ENCODE assay signal across 21 cellular contexts in genomic region chr15:27730878-27731277, GRCh38.
"Had no signal": no experiment of that assay in that cellular context is flagged by ENCODE, and none has a peak within 500 bp of the region (broad histone marks: within the 10 kb centered on the region; RNA-seq: fewer than 3 reads in every experiment).

No MANE protein-coding gene starts in this region.

- H3K27me3 Mint-ChIP-seq: activated B cell treated with CpG ODN at 0.5 μM for 24 hours; activated CD8-positive, alpha-beta T cell treated with anti-CD3 and anti-CD28 coated beads for 36 hours; dendritic cell treated with granulocyte-macrophage colony-stimulating factor and Interleukin-4, amounts not matched to agents 40 ng/mL and 50 ng/mL, for 4 days; naive thymus-derived CD4-positive, alpha-beta T cell had no signal

- H3K4me1 Mint-ChIP-seq: activated B cell treated with CpG ODN at 0.5 μM for 24 hours; naive thymus-derived CD4-positive, alpha-beta T cell had no signal

- ATAC-seq: activated CD8-positive, alpha-beta T cell treated with anti-CD3 and anti-CD28 coated beads for 36 hours; activated T-cell treated with anti-CD3 and anti-CD28 coated beads, Interleukin-2, amount 50 U/mL, for 4 hours; left cardiac atrium; naive thymus-derived CD4-positive, alpha-beta T cell; psoas muscle; right cardiac atrium; stimulated activated naive CD8-positive, alpha-beta T cell treated with anti-CD3 and anti-CD28 coated beads, Interleukin-15, Interleukin-2, amounts not matched to agents 100 U/mL and 50 U/mL, for 24 hours had no signal

- H3K4me3 Mint-ChIP-seq: activated B cell treated with CpG ODN at 0.5 μM for 24 hours; activated CD8-positive, alpha-beta T cell treated with anti-CD3 and anti-CD28 coated beads for 36 hours; activated T-cell treated with anti-CD3 and anti-CD28 coated beads, Interleukin-2, amount 50 U/mL, for 4 hours; dendritic cell treated with granulocyte-macrophage colony-stimulating factor and Interleukin-4, amounts not matched to agents 40 ng/mL and 50 ng/mL, for 4 days; naive thymus-derived CD4-positive, alpha-beta T cell; T-helper 2 cell treated with Interferon-gamma antibody and Interleukin-4, amounts not matched to agents 5 μg/mL and 100 μg/mL, for 36 hours had no signal

- DNase-seq: activated B cell treated with CpG ODN at 0.5 μM for 24 hours; activated CD4-positive, alpha-beta T cell treated with anti-CD3 and anti-CD28 coated beads for 48 hours; activated CD8-positive, alpha-beta T cell treated with anti-CD3 and anti-CD28 coated beads for 36 hours; activated effector memory CD4-positive, alpha-beta T cell treated with Interleukin-2 at 50 U/mL for 16 hours; activated naive CD4-positive, alpha-beta T cell treated with anti-CD3 and anti-CD28 coated beads, Interleukin-2, amount 50 U/mL, for 16 hours; activated T-cell treated with anti-CD3 and anti-CD28 coated beads, Interleukin-2, amount 50 U/mL, for 4 hours; aorta; effector CD8-positive, alpha-beta T cell; esophagus squamous epithelium; left cardiac atrium; mesendoderm; naive thymus-derived CD4-positive, alpha-beta T cell; ovary; psoas muscle; right cardiac atrium; stimulated activated CD4-positive, alpha-beta T cell treated with anti-CD3 and anti-CD28 coated beads, Interleukin-2, amount 100 ng/mL, for 24 hours; stimulated activated naive CD8-positive, alpha-beta T cell treated with anti-CD3 and anti-CD28 coated beads, Interleukin-15, Interleukin-2, amounts not matched to agents 100 U/mL and 50 U/mL, for 24 hours had no signal

- H3K27ac Mint-ChIP-seq: activated B cell treated with CpG ODN at 0.5 μM for 24 hours; activated CD8-positive, alpha-beta T cell treated with anti-CD3 and anti-CD28 coated beads for 36 hours; dendritic cell treated with granulocyte-macrophage colony-stimulating factor and Interleukin-4, amounts not matched to agents 40 ng/mL and 50 ng/mL, for 4 days; naive thymus-derived CD4-positive, alpha-beta T cell; T-helper 2 cell treated with Interferon-gamma antibody and Interleukin-4, amounts not matched to agents 5 μg/mL and 100 μg/mL, for 36 hours had no signal

- H3K4me3 ChIP-seq: esophagus squamous epithelium, hepatocyte, ovary, psoas muscle, tibial nerve had no signal
